In the genomic region with DNA sequence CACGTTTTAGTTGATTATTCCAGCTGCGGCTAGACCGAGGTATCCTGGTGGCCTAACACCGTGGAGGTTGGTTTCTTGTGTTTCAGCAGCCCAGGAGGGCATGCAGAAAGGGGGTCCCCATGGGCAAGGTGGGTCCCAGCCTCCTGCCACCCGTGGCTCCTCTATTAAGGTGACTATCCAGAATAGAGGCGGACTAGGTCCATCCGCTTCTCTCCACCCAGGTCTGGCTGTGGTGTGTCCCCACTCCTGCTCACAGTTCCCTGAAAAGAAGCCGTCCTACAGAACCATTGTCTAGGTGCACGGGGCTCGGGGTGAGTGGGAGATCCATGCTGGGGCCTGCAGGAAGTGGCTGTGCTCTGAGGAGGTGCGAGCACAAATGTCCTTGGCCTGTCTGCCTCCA, we compare ENCODE assay signal across 22 cellular contexts.
"Had no signal": no experiment of that assay in that cellular context is flagged by ENCODE, and none has a peak within 500 bp of the region (broad histone marks: within the 10 kb centered on the region; RNA-seq: fewer than 3 reads in every experiment).

No MANE protein-coding gene starts in this region.

- H3K4me3 ChIP-seq: coronary artery, esophagus squamous epithelium, gastrocnemius medialis, heart right ventricle, left lung, lower lobe of right lung, mucosa of descending colon had no signal

- H3K4me1 ChIP-seq: gastrocnemius medialis, heart right ventricle, left lung, lower lobe of right lung had no signal

- H3K27ac ChIP-seq: coronary artery, epithelial cell of prostate, esophagus squamous epithelium, gastrocnemius medialis, heart right ventricle, left lung, lower lobe of right lung had no signal

- H3K36me3 ChIP-seq: esophagus squamous epithelium, gastrocnemius medialis, heart right ventricle, left lung, lower lobe of right lung had no signal

- H3K27ac Mint-ChIP-seq: dendritic cell treated with granulocyte-macrophage colony-stimulating factor and Interleukin-4, amounts not matched to agents 40 ng/mL and 50 ng/mL, for 4 days; effector memory CD8-positive, alpha-beta T cell; endodermal cell; mesothelial cell of epicardium had no signal

- DNase-seq: effector CD8-positive, alpha-beta T cell; effector memory CD8-positive, alpha-beta T cell; endodermal cell; erythroblast; esophagus squamous epithelium; foreskin fibroblast; foreskin melanocyte; gastrocnemius medialis; glutamatergic neuron; head of caudate nucleus; heart right ventricle; hippocampal formation; left cardiac atrium; left lung; left ventricle myocardium superior; lower lobe of right lung; mesenchymal stem cell; mucosa of descending colon had no signal

- H3K4me1 Mint-ChIP-seq: mesothelial cell of epicardium had no signal

- H3K36me3 Mint-ChIP-seq: mesothelial cell of epicardium had no signal

- H3K4me3 Mint-ChIP-seq: dendritic cell treated with granulocyte-macrophage colony-stimulating factor and Interleukin-4, amounts not matched to agents 40 ng/mL and 50 ng/mL, for 4 days; effector memory CD8-positive, alpha-beta T cell; endodermal cell; mesothelial cell of epicardium had no signal

- H3K9me3 ChIP-seq: esophagus squamous epithelium, gastrocnemius medialis, heart right ventricle, left lung, lower lobe of right lung, mucosa of descending colon had no signal

- H3K9me3 Mint-ChIP-seq: dendritic cell treated with granulocyte-macrophage colony-stimulating factor and Interleukin-4, amounts not matched to agents 40 ng/mL and 50 ng/mL, for 4 days; effector memory CD8-positive, alpha-beta T cell; endodermal cell; mesothelial cell of epicardium had no signal
